22 cellular contexts compared by ENCODE assay signal in genomic region chr1:240134596-240134995, GRCh38.
"Had no signal": no experiment of that assay in that cellular context is flagged by ENCODE, and none has a peak within 500 bp of the region (broad histone marks: within the 10 kb centered on the region; RNA-seq: fewer than 3 reads in every experiment).

No MANE protein-coding gene starts in this region.

- H3K4me1 ChIP-seq: gastroesophageal sphincter, right lobe of liver, thyroid gland, upper lobe of right lung had no signal

- H3K36me3 ChIP-seq: gastroesophageal sphincter, right lobe of liver, thyroid gland, upper lobe of right lung had no signal

- ATAC-seq: activated naive CD4-positive, alpha-beta T cell treated with anti-CD3 and anti-CD28 coated beads, Interleukin-2, amount 50 U/mL, for 72 hours; activated T-helper 17 cell treated with anti-CD3 and anti-CD28 coated beads, Interleukin-2, amount 50 U/mL, for 72 hours; gastroesophageal sphincter; right lobe of liver; upper lobe of right lung; WTC11 had no signal

- H3K4me3 ChIP-seq: gastroesophageal sphincter, right lobe of liver, skin epidermis, thyroid gland, upper lobe of right lung had no signal

- H3K27me3 ChIP-seq: gastroesophageal sphincter, right lobe of liver, thyroid gland, upper lobe of right lung had no signal

- DNase-seq: activated T-cell treated with anti-CD3 and anti-CD28 coated beads, Interleukin-2, amount 50 U/mL, for 24 hours; central memory CD4-positive, alpha-beta T cell; dermis blood vessel endothelial cell; effector CD8-positive, alpha-beta T cell; head of caudate nucleus; islet precursor cell; left colon; naive B cell; nucleus accumbens; posterior cingulate gyrus; right lobe of liver; stimulated activated CD4-positive, alpha-beta T cell treated with anti-CD3 and anti-CD28 coated beads, Interleukin-1b, Interleukin-23, amount 100 ng/mL, for 48 hours; substantia nigra; T1000; thyroid gland; upper lobe of right lung had no signal

- H3K9me3 ChIP-seq: gastroesophageal sphincter, right lobe of liver, thyroid gland, upper lobe of right lung had no signal

- FAIRE-seq: astrocyte had no signal
